ENCODE assay signal across 29 cellular contexts in the genomic region with DNA sequence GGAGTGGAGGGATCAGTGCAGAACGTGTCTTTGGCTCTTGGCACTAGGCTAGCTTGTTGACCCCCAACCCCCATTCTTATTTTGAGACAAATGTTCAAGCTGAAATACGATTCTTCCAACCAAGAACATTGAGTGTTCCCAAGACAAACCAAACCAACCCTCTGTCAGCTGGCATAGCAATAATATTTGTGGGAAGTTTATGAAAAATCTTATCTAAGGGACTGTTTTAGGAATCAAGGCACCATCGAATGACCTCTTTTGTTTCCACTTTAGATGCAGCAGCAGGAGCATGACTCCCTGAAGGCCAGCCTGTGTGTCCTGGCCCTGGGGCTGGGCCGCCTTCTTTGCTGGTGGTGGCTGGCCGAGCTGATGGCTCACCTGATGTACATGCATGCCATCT.
"Had no signal": no experiment of that assay in that cellular context is flagged by ENCODE, and none has a peak within 500 bp of the region (broad histone marks: within the 10 kb centered on the region; RNA-seq: fewer than 3 reads in every experiment).

No MANE protein-coding gene starts in this region.

- H3K27ac ChIP-seq: heart left ventricle, left lung, lower lobe of right lung, pancreas, tibial nerve, uterus had no signal

- H3K36me3 ChIP-seq: heart left ventricle, left lung, lower lobe of right lung, pancreas, prostate gland, uterus had no signal

- DNase-seq: heart left ventricle; hypothalamus; immature natural killer cell; kidney; left colon; left lung; lower lobe of right lung; mammary epithelial cell; mesendoderm; midbrain; naive thymus-derived CD4-positive, alpha-beta T cell; pancreas; posterior cingulate gyrus; retina; right cardiac atrium; stimulated activated CD4-positive, alpha-beta T cell treated with anti-CD3 and anti-CD28 coated beads, Interleukin-1b, Interleukin-23, amount 100 ng/mL, for 48 hours; stimulated activated CD4-positive, alpha-beta T cell treated with anti-CD3 and anti-CD28 coated beads, Interleukin-2, amount 100 ng/mL, for 48 hours; stimulated activated CD4-positive, alpha-beta T cell treated with anti-CD3 and anti-CD28 coated beads, Interleukin-4, amount 100 ng/mL, for 4 hours; stimulated activated CD8-positive, alpha-beta memory T cell treated with anti-CD3 and anti-CD28 coated beads, Interleukin-4, amount 100 ng/mL, for 48 hours; stimulated activated naive CD4-positive, alpha-beta T cell treated with Interleukin-2 at 50 U/mL for 16 hours; stimulated activated naive CD8-positive, alpha-beta T cell treated with anti-CD3 and anti-CD28 coated beads, Interleukin-15, amount 100 ng/mL, for 72 hours; substantia nigra; uterus had no signal

- H3K4me3 ChIP-seq: heart left ventricle, left lung, lower lobe of right lung, pancreas, prostate gland, smooth muscle cell, tibial nerve, uterus had no signal

- H3K9me3 ChIP-seq: heart left ventricle, left lung, lower lobe of right lung, pancreas, prostate gland, tibial nerve, uterus had no signal

- H3K4me1 ChIP-seq: heart left ventricle, left lung, lower lobe of right lung, pancreas, uterus had no signal

- H3K27me3 ChIP-seq: heart left ventricle, left lung, pancreas, tibial nerve, uterus had no signal

- H3K4me2 ChIP-seq: smooth muscle cell had no signal

- ATAC-seq: heart left ventricle; left colon; left lung; lower lobe of right lung; naive thymus-derived CD4-positive, alpha-beta T cell; natural killer cell treated with Interleukin-12 subunit alpha and Interleukin-12 subunit beta and Interleukin-15 and Interleukin-18, amount 100 ng/mL, for 72 hours; pancreas; right cardiac atrium; sciatic nerve; stimulated activated memory B cell treated with anti-CD40 and anti-IgM and Interleukin-4, amounts not matched to agents 10 μg/mL and 1 μg/mL and 100 μg/mL, for 72 hours; stimulated activated naive CD8-positive, alpha-beta T cell treated with anti-CD3 and anti-CD28 coated beads, Interleukin-15, amount 100 ng/mL, for 72 hours had no signal
